1 cellular context compared by ENCODE assay signal in genomic region chr17:16442594-16443389, GRCh38.
TF ChIP-seq lines count a peak whose summit lies in the region.

No MANE protein-coding gene starts in this region.

TF ChIP-seq in GM12878, 131 proteins besides CTCF, POLR2A, EP300 and RAD21:
- TF ChIP-seq BCL3 (IDR thresholded peaks at IDR 0.05; ENCODE audit: borderline replicate concordance, insufficient read depth, low read depth, low read length, poor library complexity, severe bottlenecking) (peak; percentile 18), CREM (IDR thresholded peaks at IDR 0.05; ENCODE audit: low read depth) (no peak), PAX8 (IDR thresholded peaks at IDR 0.05) (no peak), POLR2AphosphoS2 (IDR thresholded peaks at IDR 0.05; ENCODE audit: low read depth, low read length) (peak; percentile 48; the same call in 1 of the 2 replicates), SUPT20H (IDR thresholded peaks at IDR 0.05; ENCODE audit: borderline replicate concordance, control insufficient read depth, low read depth, low read length) (no peak), ZNF622 (IDR thresholded peaks at IDR 0.05) (no peak), RBBP5 (conservative IDR thresholded peaks at IDR 0.05) (no peak), ASH2L (IDR thresholded peaks at IDR 0.05; ENCODE audit: borderline replicate concordance, low read depth) (no peak), ZNF217 (IDR thresholded peaks at IDR 0.05) (no peak), IKZF1 (conservative IDR thresholded peaks at IDR 0.05) (no peak), SMC3 (IDR thresholded peaks at IDR 0.05; ENCODE audit: borderline replicate concordance, low read length) (no peak), SREBF2 (IDR thresholded peaks at IDR 0.05; ENCODE audit: low read length) (no peak), SREBF1 (IDR thresholded peaks at IDR 0.05; ENCODE audit: low read length) (no peak), NR2F1 (conservative IDR thresholded peaks at IDR 0.05) (no peak), IRF4 (IDR thresholded peaks at IDR 0.05; ENCODE audit: low read depth, low read length) (no peak), NFIC (IDR thresholded peaks at IDR 0.05; ENCODE audit: low read depth, low read length) (peak; percentile 32; the same call in 1 of the 2 replicates), ZBED1 (IDR thresholded peaks at IDR 0.05; ENCODE audit: borderline replicate concordance) (0 out of 2 replicates have a peak, but pooled peaks have one; percentile 32), ZBTB40 (IDR thresholded peaks at IDR 0.05; ENCODE audit: borderline replicate concordance) (no peak), MTA3 (IDR thresholded peaks at IDR 0.05; ENCODE audit: borderline replicate concordance, low read length) (0 out of 2 replicates have a peak, but pooled peaks have one; percentile 44), SMAD1 (IDR thresholded peaks at IDR 0.05; ENCODE audit: low read depth, partially characterized antibody) (no peak), GATAD2B (conservative IDR thresholded peaks at IDR 0.05; ENCODE audit: low read depth) (no peak), ZNF384 (IDR thresholded peaks at IDR 0.05; ENCODE audit: borderline replicate concordance, low read depth, low read length) (no peak), NFXL1 (IDR thresholded peaks at IDR 0.05; ENCODE audit: borderline replicate concordance) (no peak), SPI1 (IDR thresholded peaks at IDR 0.05; ENCODE audit: borderline replicate concordance, insufficient read depth, low read depth, low read length) (no peak), SP1 (IDR thresholded peaks at IDR 0.05; ENCODE audit: low read depth, low read length) (no peak), ZNF207 (IDR thresholded peaks at IDR 0.05; ENCODE audit: borderline replicate concordance) (no peak), ZNF274 (IDR thresholded peaks at IDR 0.05; ENCODE audit: insufficient read depth, insufficient read length) (no peak), IKZF2 (IDR thresholded peaks at IDR 0.05) (no peak), EGR1 (IDR thresholded peaks at IDR 0.05; ENCODE audit: borderline replicate concordance in 1 of 2, low read depth in 2 of 2, low read length in 2 of 2) (peak in 1 of 2 experiments; percentile 5; a peak in 1 of 3 replicates), POU2F2 (IDR thresholded peaks at IDR 0.05; ENCODE audit: borderline replicate concordance, low read depth, low read length) (0 out of 3 replicates have a peak, but pooled peaks have one; percentile 20), MXI1 (IDR thresholded peaks at IDR 0.05; ENCODE audit: low read depth, low read length) (no peak), CBFB (IDR thresholded peaks at IDR 0.05; ENCODE audit: low read depth) (no peak; the same call in 1 of the 2 replicates), CEBPB (IDR thresholded peaks at IDR 0.05; ENCODE audit: borderline replicate concordance in 1 of 2, low read depth in 2 of 2, low read length in 2 of 2) (no peak), POLR2AphosphoS5 (IDR thresholded peaks at IDR 0.05; ENCODE audit: low read length) (0 out of 2 replicates have a peak, but pooled peaks have one; percentile 16)
- TF ChIP-seq, protein P1, sequence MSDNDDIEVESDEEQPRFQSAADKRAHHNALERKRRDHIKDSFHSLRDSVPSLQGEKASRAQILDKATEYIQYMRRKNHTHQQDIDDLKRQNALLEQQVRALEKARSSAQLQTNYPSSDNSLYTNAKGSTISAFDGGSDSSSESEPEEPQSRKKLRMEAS (IDR thresholded peaks at IDR 0.05; ENCODE audit: low read depth, low read length): no peak
- TF ChIP-seq, protein P2, sequence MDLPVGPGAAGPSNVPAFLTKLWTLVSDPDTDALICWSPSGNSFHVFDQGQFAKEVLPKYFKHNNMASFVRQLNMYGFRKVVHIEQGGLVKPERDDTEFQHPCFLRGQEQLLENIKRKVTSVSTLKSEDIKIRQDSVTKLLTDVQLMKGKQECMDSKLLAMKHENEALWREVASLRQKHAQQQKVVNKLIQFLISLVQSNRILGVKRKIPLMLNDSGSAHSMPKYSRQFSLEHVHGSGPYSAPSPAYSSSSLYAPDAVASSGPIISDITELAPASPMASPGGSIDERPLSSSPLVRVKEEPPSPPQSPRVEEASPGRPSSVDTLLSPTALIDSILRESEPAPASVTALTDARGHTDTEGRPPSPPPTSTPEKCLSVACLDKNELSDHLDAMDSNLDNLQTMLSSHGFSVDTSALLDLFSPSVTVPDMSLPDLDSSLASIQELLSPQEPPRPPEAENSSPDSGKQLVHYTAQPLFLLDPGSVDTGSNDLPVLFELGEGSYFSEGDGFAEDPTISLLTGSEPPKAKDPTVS (IDR thresholded peaks at IDR 0.05; ENCODE audit: low read depth, low read length): no peak
- TF ChIP-seq, protein P3, sequence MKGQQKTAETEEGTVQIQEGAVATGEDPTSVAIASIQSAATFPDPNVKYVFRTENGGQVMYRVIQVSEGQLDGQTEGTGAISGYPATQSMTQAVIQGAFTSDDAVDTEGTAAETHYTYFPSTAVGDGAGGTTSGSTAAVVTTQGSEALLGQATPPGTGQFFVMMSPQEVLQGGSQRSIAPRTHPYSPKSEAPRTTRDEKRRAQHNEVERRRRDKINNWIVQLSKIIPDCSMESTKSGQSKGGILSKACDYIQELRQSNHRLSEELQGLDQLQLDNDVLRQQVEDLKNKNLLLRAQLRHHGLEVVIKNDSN (IDR thresholded peaks at IDR 0.05; ENCODE audit: borderline replicate concordance, extremely low read length, insufficient read depth, low read depth, low read length): no peak
